In genomic region chr13:112752211-112752610, GRCh38 we compare ENCODE assay signal across 16 cellular contexts.
"Had no signal": no experiment of that assay in that cellular context is flagged by ENCODE, and none has a peak within 500 bp of the region (broad histone marks: within the 10 kb centered on the region; RNA-seq: fewer than 3 reads in every experiment).

No MANE protein-coding gene starts in this region.

- H3K36me3 Mint-ChIP-seq: activated naive CD4-positive, alpha-beta T cell treated with anti-CD3 and anti-CD28 coated beads, Interleukin-2, amount 10 ng/mL, durations not matched to agents 7 days and 5 days; activated naive CD8-positive, alpha-beta T cell treated with anti-CD3 and anti-CD28 coated beads, Interleukin-2, amount 10 ng/mL, durations not matched to agents 7 days and 5 days; naive B cell had no signal

- DNase-seq: activated CD4-positive, alpha-beta T cell treated with anti-CD3 and anti-CD28 coated beads, Interleukin-2, amount 50 U/mL, for 1 hour; activated naive CD4-positive, alpha-beta T cell treated with anti-CD3 and anti-CD28 coated beads, Interleukin-2, amount 10 ng/mL, durations not matched to agents 7 days and 5 days; activated naive CD8-positive, alpha-beta T cell treated with anti-CD3 and anti-CD28 coated beads, Interleukin-2, amount 10 ng/mL, durations not matched to agents 7 days and 5 days; central memory CD4-positive, alpha-beta T cell; effector CD8-positive, alpha-beta T cell; left lung; naive B cell; right lobe of liver; stimulated activated naive B cell treated with anti-CD40 and anti-IgM and Interleukin-4, amounts not matched to agents 10 μg/mL and 1 μg/mL and 100 μg/mL, for 72 hours; stomach; T-helper 9 cell; tibial artery had no signal

- H3K27ac ChIP-seq: left lung, right lobe of liver, skin epidermis, stomach, tibial artery, VCaP had no signal

- H3K36me3 ChIP-seq: right lobe of liver, stomach, tibial artery had no signal

- H3K27ac Mint-ChIP-seq: activated CD8-positive, alpha-beta T cell treated with anti-CD3 and anti-CD28 coated beads, Interleukin-2, amount 10 ng/mL, durations not matched to agents 7 days and 5 days; activated naive CD4-positive, alpha-beta T cell treated with anti-CD3 and anti-CD28 coated beads, Interleukin-2, amount 10 ng/mL, durations not matched to agents 7 days and 5 days; activated naive CD8-positive, alpha-beta T cell treated with anti-CD3 and anti-CD28 coated beads, Interleukin-2, amount 10 ng/mL, durations not matched to agents 7 days and 5 days; naive B cell; progenitor cell of endocrine pancreas; stimulated activated naive B cell treated with anti-CD40 and anti-IgM and Interleukin-4, amounts not matched to agents 10 μg/mL and 1 μg/mL and 100 μg/mL, for 72 hours had no signal

- H3K27me3 ChIP-seq: left lung, right lobe of liver, stomach, tibial artery had no signal

- H3K9me3 Mint-ChIP-seq: activated naive CD4-positive, alpha-beta T cell treated with anti-CD3 and anti-CD28 coated beads, Interleukin-2, amount 10 ng/mL, durations not matched to agents 7 days and 5 days; activated naive CD8-positive, alpha-beta T cell treated with anti-CD3 and anti-CD28 coated beads, Interleukin-2, amount 10 ng/mL, durations not matched to agents 7 days and 5 days; naive B cell; stimulated activated naive B cell treated with anti-CD40 and anti-IgM and Interleukin-4, amounts not matched to agents 10 μg/mL and 1 μg/mL and 100 μg/mL, for 72 hours had no signal

- H3K4me3 ChIP-seq: left lung, right lobe of liver, skin epidermis, stomach, tibial artery had no signal

- H3K4me1 ChIP-seq: tibial artery had no signal

- H3K4me3 Mint-ChIP-seq: activated CD8-positive, alpha-beta T cell treated with anti-CD3 and anti-CD28 coated beads, Interleukin-2, amount 10 ng/mL, durations not matched to agents 7 days and 5 days; activated naive CD4-positive, alpha-beta T cell treated with anti-CD3 and anti-CD28 coated beads, Interleukin-2, amount 10 ng/mL, durations not matched to agents 7 days and 5 days; activated naive CD8-positive, alpha-beta T cell treated with anti-CD3 and anti-CD28 coated beads, Interleukin-2, amount 10 ng/mL, durations not matched to agents 7 days and 5 days; stimulated activated naive B cell treated with anti-CD40 and anti-IgM and Interleukin-4, amounts not matched to agents 10 μg/mL and 1 μg/mL and 100 μg/mL, for 72 hours had no signal

- H3K27me3 Mint-ChIP-seq: activated naive CD4-positive, alpha-beta T cell treated with anti-CD3 and anti-CD28 coated beads, Interleukin-2, amount 10 ng/mL, durations not matched to agents 7 days and 5 days; activated naive CD8-positive, alpha-beta T cell treated with anti-CD3 and anti-CD28 coated beads, Interleukin-2, amount 10 ng/mL, durations not matched to agents 7 days and 5 days; naive B cell; progenitor cell of endocrine pancreas; stimulated activated naive B cell treated with anti-CD40 and anti-IgM and Interleukin-4, amounts not matched to agents 10 μg/mL and 1 μg/mL and 100 μg/mL, for 72 hours had no signal

- H3K9me3 ChIP-seq: left lung, right lobe of liver, stomach, tibial artery had no signal
